In genomic region chr2:5897249-5897648, GRCh38 we compare ENCODE assay signal across 9 cellular contexts.
"Had no signal": no experiment of that assay in that cellular context is flagged by ENCODE, and none has a peak within 500 bp of the region (broad histone marks: within the 10 kb centered on the region; RNA-seq: fewer than 3 reads in every experiment).

No MANE protein-coding gene starts in this region.

- ATAC-seq: GM23338, HCT116 had no signal

- H3K4me1 ChIP-seq: HAP-1 had no signal

- H3K4me1 Mint-ChIP-seq: GM23338, H9 had no signal

- H3K9me3 Mint-ChIP-seq: H9 had no signal

- H3K27ac Mint-ChIP-seq: GM23338, H9, HFFc6 had no signal

- H3K4me3 ChIP-seq: GM23248, GM23338, HAP-1 had no signal

- H3K4me3 Mint-ChIP-seq: GM23338, H9, HFFc6 had no signal

- H2AFZ ChIP-seq: GM23248, GM23338 had no signal

- H3K9me3 ChIP-seq: HAP-1 had no signal

- H3K9ac ChIP-seq: GM23248 had no signal

- H3K36me3 ChIP-seq: HAP-1 had no signal

- DNase-seq: GM23248, GOT3, H7, H9, HCEC 1CT, HFFc6 had no signal

- H3K27ac ChIP-seq: GM23248 had no signal

- H3K4me2 ChIP-seq: GM23338 had no signal
